17 cellular contexts compared by ENCODE assay signal in the genomic region with DNA sequence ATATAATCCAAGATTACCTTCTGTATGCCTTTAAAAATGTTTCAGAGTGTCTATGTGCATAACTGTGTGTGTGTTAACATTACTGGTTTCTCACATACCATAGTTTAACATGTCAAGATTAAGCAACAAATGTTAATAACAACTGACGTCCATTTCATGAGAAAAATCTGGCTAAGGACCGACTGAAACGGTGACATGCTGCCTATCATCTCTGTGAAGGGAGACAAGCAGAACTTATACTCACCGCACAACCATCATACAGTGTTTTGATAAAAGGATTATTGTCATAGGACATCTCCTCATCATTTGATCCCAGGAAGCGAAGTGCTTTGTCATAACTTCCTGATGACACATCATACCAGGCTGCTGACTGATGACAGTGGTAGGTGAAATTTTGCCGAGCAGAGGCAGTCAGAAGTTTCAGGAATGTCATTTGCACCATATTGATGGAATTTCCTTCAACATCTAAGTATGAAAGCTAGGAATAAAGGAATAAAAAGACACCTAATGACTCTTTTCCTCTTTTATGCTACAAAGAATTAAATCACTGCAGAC.
DNase-seq lines count a peak whose midpoint lies in the region; FAIRE-seq and TF ChIP-seq lines count a peak whose summit lies in the region.
"Had no signal": no experiment of that assay in that cellular context is flagged by ENCODE, and none has a peak within 500 bp of the region (broad histone marks: within the 10 kb centered on the region; RNA-seq: fewer than 3 reads in every experiment).

No MANE protein-coding gene starts in this region.

- intact Hi-C loops in PC-9 (cut with micrococcal nuclease; ENCODE audit: unreplicated experiment): no loop called here
- intact Hi-C loops in endothelial cell of umbilical vein (cut with micrococcal nuclease): no loop called here

- H3K9me3 ChIP-seq in PC-9 (ENCODE audit: insufficient read depth, low read depth): peaks cover 14% of the 10 kb centered on the region; the same call in 1 of the 2 replicates
- no peaks in the 10 kb centered on the region for H3K9me3 ChIP-seq in endothelial cell of umbilical vein (replicated peaks; ENCODE audit: control insufficient read depth, insufficient read depth, low read length)
- H3K9me3 ChIP-seq in osteoblast (ENCODE audit: low read depth, low read length): no peaks in the 10 kb centered on the region
- H3K9me3 ChIP-seq: gastrocnemius medialis had no signal

- no peak for TF ChIP-seq POLR2A in endothelial cell of umbilical vein (IDR thresholded peaks at IDR 0.05; ENCODE audit: low read depth, low read length)

- no peak overlapping the region for H3K9ac ChIP-seq in endothelial cell of umbilical vein (replicated peaks; ENCODE audit: extremely low read depth, insufficient read depth, low read length)
- H3K9ac ChIP-seq: parathyroid adenoma had no signal

- H4K20me1 ChIP-seq in PC-9 (ENCODE audit: insufficient read depth) (no peaks in the 10 kb centered on the region), endothelial cell of umbilical vein (replicated peaks; ENCODE audit: control insufficient read depth, extremely low read depth, insufficient read depth, low read length) (no peaks in the 10 kb centered on the region), osteoblast (ENCODE audit: insufficient read depth, low read length) (no peaks in the 10 kb centered on the region)

- BruUV-seq in PC-9 (replicated peaks; lab: Mats Ljungman, UMichigan): TSS peak; percentile 55
- no TSS peak for BruUV-seq in endothelial cell of umbilical vein (replicated peaks; lab: Mats Ljungman, UMichigan)

- peak; percentile 95 for DNase-seq in EL
- DNase-seq in PC-9: peak; percentile 38 to 82
- peak; percentile 43 for DNase-seq in endothelial cell of umbilical vein (ENCODE audit: low read depth, low spot score)
- DNase-seq in osteoblast (ENCODE audit: insufficient read length, low spot score, missing footprints): peak; percentile 72
- no peak for DNase-seq in activated CD4-positive, CD25-positive, alpha-beta regulatory T cell treated with anti-CD3 and anti-CD28 coated beads, Interleukin-2, amount 50 U/mL, for 72 hours
- DNase-seq in HuH-7.5 (ENCODE audit: low spot score): no peak
- no peak for DNase-seq in NCI-H510A (lab: John Stamatoyannopoulos, UW)
- DNase-seq in NCI-H748 treated with DMSO at 0.1 percent for 48 hours (lab: John Stamatoyannopoulos, UW): no peak
- DNase-seq: activated B cell treated with CpG ODN at 0.5 μM for 24 hours; CD8-positive, alpha-beta T cell; gastrocnemius medialis; GOT3; stimulated activated CD4-positive, alpha-beta T cell treated with anti-CD3 and anti-CD28 coated beads, Interleukin-4, amount 100 ng/mL, for 1 hour; stimulated activated naive CD8-positive, alpha-beta T cell treated with anti-CD3 and anti-CD28 coated beads, Interleukin-15, Interleukin-2, amounts not matched to agents 100 U/mL and 50 U/mL, for 24 hours had no signal

- H3K27me3 ChIP-seq in PC-9 (ENCODE audit: insufficient read depth, low read depth) (no peaks in the 10 kb centered on the region), endothelial cell of umbilical vein (ENCODE audit: control insufficient read depth in 2 of 2, insufficient read depth in 2 of 2, low read length in 2 of 2) (no peaks in the 10 kb centered on the region), osteoblast (ENCODE audit: insufficient read depth, low read length) (no peaks in the 10 kb centered on the region)
- H3K27me3 ChIP-seq: cardiac muscle cell, gastrocnemius medialis had no signal

- H2AFZ ChIP-seq in PC-9: peak overlapping the region; percentile 24
- H2AFZ ChIP-seq in endothelial cell of umbilical vein (ENCODE audit: low read depth, low read length): no peak overlapping the region
- peak overlapping the region; percentile 59 for H2AFZ ChIP-seq in osteoblast (ENCODE audit: low read length)
- H2AFZ ChIP-seq: parathyroid adenoma had no signal

- FAIRE-seq in endothelial cell of umbilical vein (lab: Jason Lieb, UNC): no peak

- POLR2A ChIA-PET in PC-9 (lab: Charles Lee; ENCODE audit: unreplicated experiment): no interaction called here
- POLR2A ChIA-PET in endothelial cell of umbilical vein (lab: Charles Lee): no interaction called here

- no peak overlapping the region for H3K4me3 ChIP-seq in PC-9
- no peak overlapping the region for H3K4me3 ChIP-seq in endothelial cell of umbilical vein (replicated peaks in 1 of 3; ENCODE audit: insufficient read depth in 1 of 3, low read depth in 1 of 3, low read length in 3 of 3)
- H3K4me3 ChIP-seq in osteoblast (ENCODE audit: insufficient read depth, low read length): peak overlapping the region; percentile 3
- H3K4me3 ChIP-seq: cardiac muscle cell, gastrocnemius medialis, lung had no signal

- no peaks in the 10 kb centered on the region for H3K9me1 ChIP-seq in endothelial cell of umbilical vein (replicated peaks; ENCODE audit: control insufficient read depth, extremely low read depth, insufficient read depth, low read length)

- H3F3A ChIP-seq in PC-9 (ENCODE audit: insufficient read depth, low read depth): 0 out of 2 replicates have a peak, but pooled peaks cover 13% of the 10 kb centered on the region

- H3K36me3 ChIP-seq in PC-9 (ENCODE audit: low read depth): no peaks in the 10 kb centered on the region
- no peaks in the 10 kb centered on the region for H3K36me3 ChIP-seq in endothelial cell of umbilical vein (ENCODE audit: control insufficient read depth in 2 of 2, extremely low read depth in 1 of 2, insufficient read depth in 2 of 2, low read length in 2 of 2)
- no peaks in the 10 kb centered on the region for H3K36me3 ChIP-seq in osteoblast (ENCODE audit: insufficient read depth, low read length)
- H3K36me3 ChIP-seq: gastrocnemius medialis had no signal

- CTCF ChIA-PET in PC-9 (lab: Charles Lee) (no interaction called here), endothelial cell of umbilical vein (lab: Charles Lee) (interaction anchor here (0.9 to 1.8 kb wide), 4 partner anchors 8 to 23 kb away, joined by 3 to 4 read pairs (median 4); no protein-coding TSS in a partner anchor)

- H3K79me2 ChIP-seq in PC-9 (ENCODE audit: low read depth) (no peaks in the 10 kb centered on the region), endothelial cell of umbilical vein (ENCODE audit: control insufficient read depth, insufficient read depth, low read length) (no peaks in the 10 kb centered on the region), osteoblast (ENCODE audit: insufficient read depth, low read length) (no peaks in the 10 kb centered on the region)
- H3K79me2 ChIP-seq: parathyroid adenoma had no signal

- dilution Hi-C loops in endothelial cell of umbilical vein (cut with MboI; ENCODE audit: extremely low pct_ligation_motif_present, low sequenced_read_pairs): no loop called here

- H3K27ac ChIP-seq in PC-9 (peak overlapping the region; percentile 51), endothelial cell of umbilical vein (ENCODE audit: insufficient read depth, low read depth, low read length) (no peak overlapping the region), osteoblast (ENCODE audit: low read depth, low read length) (peak overlapping the region; percentile 77)
- H3K27ac ChIP-seq: cardiac muscle cell, gastrocnemius medialis, parathyroid adenoma had no signal

- H3K4me2 ChIP-seq in PC-9 (peak overlapping the region; percentile 29), endothelial cell of umbilical vein (ENCODE audit: insufficient read depth, low read length) (no peak overlapping the region), osteoblast (ENCODE audit: insufficient read depth, low read length) (peak overlapping the region; percentile 53)

- no peaks in the 10 kb centered on the region for H3K9me2 ChIP-seq in PC-9 (ENCODE audit: insufficient read depth)

- H3K4me1 ChIP-seq in PC-9 (replicated peaks; ENCODE audit: insufficient read depth) (peaks cover 16% of the 10 kb centered on the region), endothelial cell of umbilical vein (ENCODE audit: control insufficient read depth, extremely low read depth, insufficient read depth, low read length) (peaks cover 24% of the 10 kb centered on the region), osteoblast (ENCODE audit: insufficient read depth, low read length) (peaks cover 35% of the 10 kb centered on the region)
- H3K4me1 ChIP-seq: gastrocnemius medialis, parathyroid adenoma had no signal

- TF ChIP-seq CTCF in PC-9 (conservative IDR thresholded peaks at IDR 0.05) (no peak), endothelial cell of umbilical vein (IDR thresholded peaks at IDR 0.05; ENCODE audit: extremely low read depth in 1 of 2, insufficient read depth in 1 of 2, low read depth in 1 of 2, low read length in 2 of 2) (no peak), osteoblast (IDR thresholded peaks at IDR 0.05; ENCODE audit: extremely low read depth, low read depth, low read length) (no peak)

TF ChIP-seq in endothelial cell of umbilical vein, 7 proteins besides CTCF, POLR2A, EP300 and RAD21:
- no peak for TF ChIP-seq EZH2 (IDR thresholded peaks at IDR 0.05; ENCODE audit: borderline replicate concordance, low read depth, low read length, severe bottlenecking)
- TF ChIP-seq GATA2 (IDR thresholded peaks at IDR 0.05; ENCODE audit: insufficient read depth, insufficient read length, low read depth, low read length): peak; percentile 17
- TF ChIP-seq JUN (IDR thresholded peaks at IDR 0.05; ENCODE audit: borderline replicate concordance, insufficient read depth, insufficient read length, low read depth): peak; percentile 56
- TF ChIP-seq FOS (IDR thresholded peaks at IDR 0.05; ENCODE audit: borderline replicate concordance, insufficient read depth, low read length): peak; percentile 54
- TF ChIP-seq, protein P1, sequence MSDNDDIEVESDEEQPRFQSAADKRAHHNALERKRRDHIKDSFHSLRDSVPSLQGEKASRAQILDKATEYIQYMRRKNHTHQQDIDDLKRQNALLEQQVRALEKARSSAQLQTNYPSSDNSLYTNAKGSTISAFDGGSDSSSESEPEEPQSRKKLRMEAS (IDR thresholded peaks at IDR 0.05; ENCODE audit: insufficient read depth, insufficient read length): no peak
- TF ChIP-seq POLR2AphosphoS5 (IDR thresholded peaks at IDR 0.05; ENCODE audit: insufficient read depth, low read depth, low read length): no peak
- no peak for TF ChIP-seq MYC (IDR thresholded peaks at IDR 0.05; ENCODE audit: low read depth, low read length)

Comparison
In these comparisons a context has a peak if more than half of its experiments do, and no peak if none do; other contexts are left out.
1. DNase-seq: peak in EL (single experiment), PC-9 (2 of 2), endothelial cell of umbilical vein (single experiment) and osteoblast (single experiment); none in activated CD4-positive, CD25-positive, alpha-beta regulatory T cell treated with anti-CD3 and anti-CD28 coated beads, Interleukin-2, amount 50 U/mL, for 72 hours (single experiment), HuH-7.5 (single experiment), NCI-H510A (single experiment) and NCI-H748 treated with DMSO at 0.1 percent for 48 hours (single experiment).